ENCODE assay signal across 9 cellular contexts in the genomic region with DNA sequence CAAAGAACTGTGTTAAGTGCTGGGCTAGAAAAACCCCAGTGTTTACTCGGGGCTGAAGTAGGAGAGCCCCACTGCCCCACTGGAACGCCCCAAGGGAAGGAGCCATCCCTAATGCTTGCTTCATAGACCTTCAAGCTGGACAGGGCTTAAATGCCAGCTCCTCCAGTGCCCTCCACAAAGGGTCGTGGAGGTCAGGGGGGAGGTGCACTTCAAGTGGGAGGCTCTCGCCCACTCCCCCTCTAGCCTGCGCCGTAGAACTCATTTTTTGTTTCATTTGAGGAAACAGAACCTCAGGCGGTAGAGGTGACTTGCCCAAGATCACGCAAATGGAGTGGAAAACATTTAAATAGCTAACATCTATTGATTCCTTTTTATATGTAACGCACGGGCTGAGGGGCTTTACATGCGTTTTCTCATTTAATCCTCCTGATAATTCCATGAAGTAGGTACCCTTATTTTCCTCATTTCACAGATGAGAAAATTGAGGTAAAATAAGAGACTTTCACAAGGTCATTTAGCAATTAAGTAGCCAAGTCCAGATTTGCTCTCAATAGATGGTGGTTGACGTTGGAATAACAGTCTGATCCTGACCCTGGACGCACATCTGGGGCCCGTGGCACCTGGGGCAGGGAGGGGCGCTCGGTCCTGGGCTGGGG. TPM values are rescaled to one million over a fixed set of nuclear protein-coding genes. Genes with fewer than 3 reads are reported as not detected.
DNase-seq lines count a peak whose midpoint lies in the region; ATAC-seq and TF ChIP-seq lines count a peak whose summit lies in the region.
"Had no signal": no experiment of that assay in that cellular context is flagged by ENCODE, and none has a peak within 500 bp of the region (broad histone marks: within the 10 kb centered on the region; RNA-seq: fewer than 3 reads in every experiment).

No MANE protein-coding gene starts in this region.

- H3K27me3 ChIP-seq in right cardiac atrium (ENCODE audit: control insufficient read depth, insufficient read depth), result no peaks in the 10 kb centered on the region

- H3K4me1 ChIP-seq in right cardiac atrium (ENCODE audit: control insufficient read depth, insufficient read depth, low read length), result peaks cover 3% of the 10 kb centered on the region

- H3K4me1 Mint-ChIP-seq in stimulated activated memory B cell treated with anti-CD40 and anti-IgM and Interleukin-4, amounts not matched to agents 10 μg/mL and 1 μg/mL and 100 μg/mL, for 72 hours, result peaks cover 47% of the 10 kb centered on the region

- H3K27ac ChIP-seq in right cardiac atrium (ENCODE audit: low read length), result no peak overlapping the region

- no peak for ATAC-seq in right cardiac atrium
- peak; percentile 69 for ATAC-seq in stimulated activated memory B cell treated with anti-CD40 and anti-IgM and Interleukin-4, amounts not matched to agents 10 μg/mL and 1 μg/mL and 100 μg/mL, for 72 hours
- no peak for ATAC-seq in HG02970 (IDR thresholded peaks at IDR 0.05; ENCODE audit: low FRiP score, unreplicated experiment)

- peak overlapping the region; percentile 82 for H3K27ac Mint-ChIP-seq in stimulated activated memory B cell treated with anti-CD40 and anti-IgM and Interleukin-4, amounts not matched to agents 10 μg/mL and 1 μg/mL and 100 μg/mL, for 72 hours

- DNase-seq in DMS53 (lab: John Stamatoyannopoulos, UW), result peak; percentile 43
- no peak for DNase-seq in DMS53 treated with DMSO at 0.1 percent for 48 hours (lab: John Stamatoyannopoulos, UW; ENCODE audit: unreplicated experiment)
- peak in 1 of 3 donors; percentile 37 for DNase-seq in right cardiac atrium
- no peak for DNase-seq in UCSD-AML1 (lab: John Stamatoyannopoulos, UW; ENCODE audit: unreplicated experiment)
- DNase-seq in NCI-H2196 (lab: John Stamatoyannopoulos, UW; ENCODE audit: unreplicated experiment), result no peak

- H3K4me3 Mint-ChIP-seq in stimulated activated memory B cell treated with anti-CD40 and anti-IgM and Interleukin-4, amounts not matched to agents 10 μg/mL and 1 μg/mL and 100 μg/mL, for 72 hours, result peak overlapping the region; percentile 82

- H3K9me3 Mint-ChIP-seq in stimulated activated memory B cell treated with anti-CD40 and anti-IgM and Interleukin-4, amounts not matched to agents 10 μg/mL and 1 μg/mL and 100 μg/mL, for 72 hours, result peaks cover 4% of the 10 kb centered on the region

- H3K4me3 ChIP-seq in WI38 (ENCODE audit: low read depth, low read length), result peak overlapping the region; percentile 89
- peak overlapping the region; percentile 71 for H3K4me3 ChIP-seq in right cardiac atrium (ENCODE audit: low read length)

- intact Hi-C loops in right cardiac atrium (cut with DNase I), result no loop called here

- no peaks in the 10 kb centered on the region for H3K27me3 Mint-ChIP-seq in stimulated activated memory B cell treated with anti-CD40 and anti-IgM and Interleukin-4, amounts not matched to agents 10 μg/mL and 1 μg/mL and 100 μg/mL, for 72 hours

- no peaks in the 10 kb centered on the region for H3K9me3 ChIP-seq in right cardiac atrium (ENCODE audit: control insufficient read depth, low read length)

- 36% methylated on average over 16 of the region's 16 CpGs for WGBS in right cardiac atrium

- H3K36me3 Mint-ChIP-seq in stimulated activated memory B cell treated with anti-CD40 and anti-IgM and Interleukin-4, amounts not matched to agents 10 μg/mL and 1 μg/mL and 100 μg/mL, for 72 hours, result peaks cover 11% of the 10 kb centered on the region

- TF ChIP-seq CTCF in WI38 (IDR thresholded peaks at IDR 0.05; ENCODE audit: low read depth, low read length), result no peak

RNA-seq across cellular contexts. Expression of a gene that starts 0.5 kb away (rescaled TPM):
- 10 to 100 TPM; 11.2 to 15.5 (median 11.7) TPM for total RNA-seq in right cardiac atrium
- 10.7 TPM for polyA plus RNA-seq in right cardiac atrium

RNA-seq across cellular contexts. Expression of a gene that starts 55.9 kb away (rescaled TPM):
- total RNA-seq in right cardiac atrium, result not detected
- polyA plus RNA-seq in right cardiac atrium, result not detected
- total RNA-seq: pulmonary artery endothelial cell had no signal
